Comparison of ENCODE assay signal across 30 cellular contexts in genomic region chr12:80299219-80299618, GRCh38.
DNase-seq lines count a peak whose midpoint lies in the region; ATAC-seq, FAIRE-seq and TF ChIP-seq lines count a peak whose summit lies in the region.
"Had no signal": no experiment of that assay in that cellular context is flagged by ENCODE, and none has a peak within 500 bp of the region (broad histone marks: within the 10 kb centered on the region; RNA-seq: fewer than 3 reads in every experiment).

No MANE protein-coding gene starts in this region.

- H3K36me3 ChIP-seq in vagina, result no peaks in the 10 kb centered on the region
- H3K36me3 ChIP-seq: left lung, tibial nerve had no signal

- intact Hi-C loops in vagina (cut with DNase I), result no loop called here

- peak; percentile 36 for ATAC-seq in GM19395 (IDR thresholded peaks at IDR 0.05; ENCODE audit: unreplicated experiment)
- ATAC-seq in HG02642 (IDR thresholded peaks at IDR 0.05; ENCODE audit: poor library complexity, unreplicated experiment), result peak; percentile 33
- peak; percentile 29 for ATAC-seq in HG03469 (IDR thresholded peaks at IDR 0.05; ENCODE audit: unreplicated experiment)
- ATAC-seq: left lung, PC-3 had no signal

- no peaks in the 10 kb centered on the region for H3K9me3 ChIP-seq in vagina
- H3K9me3 ChIP-seq: left lung, tibial nerve had no signal

- FAIRE-seq in GM12892 (lab: Jason Lieb, UNC), result peak; percentile 33
- FAIRE-seq: A204.1, HTR-8/SVneo had no signal

- no peaks in the 10 kb centered on the region for H3K27me3 ChIP-seq in vagina
- H3K27me3 ChIP-seq: left lung, tibial nerve had no signal

- no peak for TF ChIP-seq CTCF in vagina (IDR thresholded peaks at IDR 0.05)

- H3K27ac ChIP-seq in vagina, result no peak overlapping the region
- H3K27ac ChIP-seq: left lung, tibial nerve had no signal

- TF ChIP-seq POLR2A in GM12892 (IDR thresholded peaks at IDR 0.05; ENCODE audit: low read depth, low read length) (no peak), vagina (IDR thresholded peaks at IDR 0.05) (no peak)

- no peaks in the 10 kb centered on the region for H3K4me1 ChIP-seq in vagina
- H3K4me1 ChIP-seq: left lung, tibial nerve had no signal

- H3K4me3 ChIP-seq in vagina, result no peak overlapping the region
- H3K4me3 ChIP-seq: left lung, tibial nerve had no signal

- DNase-seq in GM12892 (ENCODE audit: insufficient read length) (no peak), COLO668 (lab: John Stamatoyannopoulos, UW; ENCODE audit: unreplicated experiment) (no peak), vagina (ENCODE audit: extremely low spot score in 2 of 2) (no peak), GM19240 (ENCODE audit: insufficient read length, low spot score) (no peak)
- no peak for DNase-seq in activated CD4-positive, CD25-positive, alpha-beta regulatory T cell (lab: John Stamatoyannopoulos, UW)
- DNase-seq: activated B cell treated with CpG ODN at 0.5 μM for 24 hours; activated CD4-positive, alpha-beta T cell treated with anti-CD3 and anti-CD28 coated beads, Interleukin-2, amount 50 U/mL, for 48 hours; activated gamma-delta T cell; effector memory CD4-positive, alpha-beta T cell; foreskin melanocyte; GDM1; HCEC 1CT; immature natural killer cell; Kasumi-1; left lung; naive B cell; NCI-H1092; NCI-H1930; occipital lobe; retina; stimulated activated CD4-positive, alpha-beta T cell treated with anti-CD3 and anti-CD28 coated beads, Interleukin-4, amount 100 ng/mL, for 1 hour; stimulated activated naive CD4-positive, alpha-beta T cell treated with Interleukin-2 at 50 U/mL for 16 hours; SW 1271 had no signal
